ENCODE assay signal across 14 cellular contexts in genomic region chr11:122791836-122792235, GRCh38. TPM values are rescaled to one million over a fixed set of nuclear protein-coding genes. Genes with fewer than 3 reads are reported as not detected.
DNase-seq lines count a peak whose midpoint lies in the region; ATAC-seq and TF ChIP-seq lines count a peak whose summit lies in the region.
"Had no signal": no experiment of that assay in that cellular context is flagged by ENCODE, and none has a peak within 500 bp of the region (broad histone marks: within the 10 kb centered on the region; RNA-seq: fewer than 3 reads in every experiment).

No MANE protein-coding gene starts in this region.

- H3K27ac ChIP-seq in esophagus squamous epithelium, result peak overlapping the region in 3 of 4 donors; percentile 47 to 72 (median 49)

- TF ChIP-seq POLR2A in esophagus squamous epithelium (IDR thresholded peaks at IDR 0.05), result no peak

- peaks cover 0 to 18% (median 5%) of the 10 kb centered on the region in 3 donors for H3K4me1 ChIP-seq in esophagus squamous epithelium

- 54 to 62% methylated on average over 5 to 8 of the region's 8 CpGs for WGBS in esophagus squamous epithelium, 2 donors

- H3K36me3 ChIP-seq in esophagus squamous epithelium, result peaks cover 0 to 12% (median 0%) of the 10 kb centered on the region in 3 donors

- no peak overlapping the region for H3K4me3 ChIP-seq in esophagus squamous epithelium

- TF ChIP-seq CTCF in esophagus squamous epithelium (IDR thresholded peaks at IDR 0.05) (no peak), omental fat pad (IDR thresholded peaks at IDR 0.05) (no peak)

- intact Hi-C loops in esophagus squamous epithelium (cut with DNase I), result no loop called here

- H3K9me3 ChIP-seq in esophagus squamous epithelium, result no peaks in the 10 kb centered on the region

- ATAC-seq in omental fat pad (ENCODE audit: low FRiP score), result peak; percentile 25
- no peak for ATAC-seq in HG02642 (IDR thresholded peaks at IDR 0.05; ENCODE audit: poor library complexity, unreplicated experiment)
- ATAC-seq: stimulated activated naive B cell treated with anti-CD40 and anti-IgM and Interleukin-4, amounts not matched to agents 10 μg/mL and 1 μg/mL and 100 μg/mL, for 72 hours had no signal

- DNase-seq in AG20443 (ENCODE audit: low spot score), result peak; percentile 40
- DNase-seq in RKO (ENCODE audit: low spot score), result peak; percentile 22
- DNase-seq in esophagus squamous epithelium (lab: John Stamatoyannopoulos, UW), result no peak
- DNase-seq in omental fat pad (ENCODE audit: low spot score), result no peak
- DNase-seq in DMS79 treated with DMSO at 0.1 percent for 48 hours (lab: John Stamatoyannopoulos, UW), result no peak
- DNase-seq in T-helper 9 cell, result no peak
- DNase-seq in activated CD4-positive, alpha-beta T cell treated with anti-CD3 and anti-CD28 coated beads for 48 hours, result no peak
- DNase-seq: activated CD4-positive, alpha-beta memory T cell treated with anti-CD3 and anti-CD28 coated beads, Interleukin-2, amount 10 ng/mL, durations not matched to agents 7 days and 5 days; activated naive CD4-positive, alpha-beta T cell; hippocampal formation; stimulated activated naive B cell treated with anti-CD40 and anti-IgM and Interleukin-4, amounts not matched to agents 10 μg/mL and 1 μg/mL and 100 μg/mL, for 72 hours had no signal

- H3K27me3 ChIP-seq in esophagus squamous epithelium, result no peaks in the 10 kb centered on the region

RNA-seq across cellular contexts. Expression of gene CRTAM, which starts 46.5 kb away (rescaled TPM):
- total RNA-seq in esophagus squamous epithelium, result under 1 TPM in 1 of 4 donors, not detected in 3; 0.19 TPM
- 1 to 10 TPM in 2 of 4 donors, under 1 TPM in 1, not detected in 1; 0.38 to 2.6 (median 1.1) TPM for total RNA-seq in omental fat pad
- total RNA-seq: lung microvascular endothelial cell, OCI-LY7 had no signal

Comparison
In these comparisons a context has a peak if more than half of its experiments do, and no peak if none do; other contexts are left out.
1. DNase-seq: peak in AG20443 (single experiment) and RKO (single experiment); none in esophagus squamous epithelium (single experiment), omental fat pad (single experiment), DMS79 treated with DMSO at 0.1 percent for 48 hours (single experiment), T-helper 9 cell (single experiment) and activated CD4-positive, alpha-beta T cell treated with anti-CD3 and anti-CD28 coated beads for 48 hours (single experiment).